Comparison of ENCODE assay signal across 8 cellular contexts in the genomic region with DNA sequence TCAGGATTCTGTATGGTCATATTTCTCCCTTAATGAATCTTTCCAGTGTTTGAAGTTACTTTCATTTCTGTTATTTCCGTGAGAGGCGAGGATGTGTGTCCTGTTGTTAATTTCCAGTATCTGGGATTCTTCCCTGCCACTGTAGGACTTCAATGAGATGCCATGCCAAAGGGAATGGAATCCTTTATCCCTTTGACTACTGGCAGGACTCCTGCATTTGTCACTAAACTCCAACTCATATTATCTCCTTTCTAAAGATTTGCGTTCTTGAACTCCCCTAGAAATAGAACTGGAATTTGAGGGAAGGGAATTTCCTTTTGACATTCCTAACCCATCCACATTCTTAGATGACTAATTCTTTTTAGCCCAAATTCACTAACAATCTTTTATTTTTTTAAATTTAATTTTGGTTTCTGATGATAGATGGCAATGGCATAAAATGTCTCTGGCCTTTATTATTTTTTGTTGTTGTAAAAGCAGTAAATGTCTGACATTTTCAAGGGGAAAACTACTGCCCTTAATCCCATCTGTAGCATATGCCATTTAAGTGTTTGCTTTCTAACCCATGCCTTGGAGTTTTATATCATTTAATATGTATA.
DNase-seq lines count a peak whose midpoint lies in the region; ATAC-seq and TF ChIP-seq lines count a peak whose summit lies in the region.
"Had no signal": no experiment of that assay in that cellular context is flagged by ENCODE, and none has a peak within 500 bp of the region (broad histone marks: within the 10 kb centered on the region; RNA-seq: fewer than 3 reads in every experiment).

No MANE protein-coding gene starts in this region.

- no peaks in the 10 kb centered on the region for H3K27me3 ChIP-seq in left lung

- peaks cover 0 to 83% of the 10 kb centered on the region in 2 donors for H3K36me3 ChIP-seq in left lung

- H3K4me1 ChIP-seq in left lung: peaks cover 11 to 66% of the 10 kb centered on the region in 2 donors

- DNase-seq in astrocyte of the hippocampus (ENCODE audit: low read depth, low spot score) (peak; percentile 50), left lung (no peak), posterior vena cava (ENCODE audit: low spot score) (no peak)
- DNase-seq: NCI-H1048 had no signal

- no peak overlapping the region for H3K4me3 ChIP-seq in left lung

- H3K27ac ChIP-seq in left lung (peak overlapping the region; percentile 58 to 73), temporal lobe (ENCODE audit: low read depth, low read length) (peak overlapping the region; percentile 78)

- H3K9me3 ChIP-seq in left lung: no peaks in the 10 kb centered on the region

- intact Hi-C loops in left lung (cut with DNase I) (no loop called here), posterior vena cava (cut with DNase I) (loop anchor here in 1 of 2 donors (10.0 kb wide), 1 partner anchor 181 kb away; the partner anchor contains the start of gene SPTBN1)

- TF ChIP-seq CTCF in left lung (IDR thresholded peaks at IDR 0.05): no peak

- ATAC-seq in HG03045 (IDR thresholded peaks at IDR 0.05; ENCODE audit: unreplicated experiment) (peak; percentile 2), left lung (no peak), HG03135 (IDR thresholded peaks at IDR 0.05; ENCODE audit: unreplicated experiment) (no peak)
- no peak for ATAC-seq in activated CD4-positive, CD25-positive, alpha-beta regulatory T cell treated with anti-CD3 and anti-CD28 coated beads, Interleukin-2, amount 50 U/mL, for 24 hours
